7 cellular contexts compared by ENCODE assay signal in genomic region chr2:231725476-231725875, GRCh38.
"Had no signal": no experiment of that assay in that cellular context is flagged by ENCODE, and none has a peak within 500 bp of the region (broad histone marks: within the 10 kb centered on the region; RNA-seq: fewer than 3 reads in every experiment).

No MANE protein-coding gene starts in this region.

- DNase-seq: H9, HCEC 1CT, IMR-90 had no signal

- H2AFZ ChIP-seq: GM23338 had no signal

- H3K4me2 ChIP-seq: GM23338 had no signal

- FAIRE-seq: H1, H54, HTR-8/SVneo had no signal

- H3K4me3 Mint-ChIP-seq: GM23338, H9 had no signal

- ATAC-seq: GM23338 had no signal

- H3K27ac Mint-ChIP-seq: GM23338 had no signal

- H3K4me3 ChIP-seq: GM23338 had no signal
